14 cellular contexts compared by ENCODE assay signal in the genomic region with DNA sequence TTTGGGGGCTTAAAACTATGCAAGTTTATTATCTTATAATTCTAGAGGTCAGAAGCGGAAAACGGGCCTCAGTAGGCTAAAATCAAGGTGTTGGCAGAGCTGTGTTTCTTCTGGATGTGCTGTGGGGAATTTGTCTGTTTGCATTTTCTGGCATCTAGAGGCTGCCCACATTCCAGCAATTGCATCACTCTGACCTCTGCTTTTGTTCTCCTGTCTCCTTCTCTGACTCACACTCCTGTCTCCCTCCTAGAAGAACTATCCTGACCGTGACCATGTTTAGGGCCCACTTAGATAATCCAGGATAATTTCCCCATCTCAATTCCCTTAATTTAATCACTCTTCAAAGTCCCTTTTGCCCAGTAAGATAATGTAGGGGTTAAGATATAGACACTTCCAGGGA.
A peak's percentile ranks its signal among the peaks of the same experiment; 100 is the strongest.
DNase-seq lines count a peak whose midpoint lies in the region; ATAC-seq, FAIRE-seq and TF ChIP-seq lines count a peak whose summit lies in the region.
"Had no signal": no experiment of that assay in that cellular context is flagged by ENCODE, and none has a peak within 500 bp of the region (broad histone marks: within the 10 kb centered on the region; RNA-seq: fewer than 3 reads in every experiment).

No MANE protein-coding gene starts in this region.

- no peaks in the 10 kb centered on the region for H3K27me3 ChIP-seq in endodermal cell (ENCODE audit: control insufficient read depth, insufficient read depth, low read length, poor library complexity, severe bottlenecking)
- no peaks in the 10 kb centered on the region for H3K27me3 ChIP-seq in keratinocyte (ENCODE audit: control insufficient read depth, extremely low read depth, insufficient read depth, low read length)
- no peaks in the 10 kb centered on the region for H3K27me3 ChIP-seq in Karpas-422 (ENCODE audit: low read length)
- H3K27me3 ChIP-seq: left lung had no signal

- no peak overlapping the region for H3K9ac ChIP-seq in endodermal cell (ENCODE audit: extremely low read depth, low read length, poor library complexity, severe bottlenecking)
- no peak overlapping the region for H3K9ac ChIP-seq in keratinocyte (ENCODE audit: control insufficient read depth, extremely low read depth, insufficient read depth, low read length)
- no peak overlapping the region for H3K9ac ChIP-seq in Karpas-422 (ENCODE audit: low read length)

- H3K9me3 ChIP-seq in endodermal cell (ENCODE audit: control insufficient read depth, low read length) (peaks cover 30% of the 10 kb centered on the region), keratinocyte (ENCODE audit: control insufficient read depth, low read depth, low read length) (peaks cover 8% of the 10 kb centered on the region), Karpas-422 (ENCODE audit: low read length) (peaks cover 11% of the 10 kb centered on the region)

- H3K9me3 Mint-ChIP-seq in endodermal cell: peaks cover 28% of the 10 kb centered on the region

- H3K79me2 ChIP-seq in keratinocyte (ENCODE audit: control insufficient read depth, insufficient read depth, low read length) (no peaks in the 10 kb centered on the region), Karpas-422 (ENCODE audit: low read length) (no peaks in the 10 kb centered on the region)

- H3K4me2 ChIP-seq in keratinocyte (ENCODE audit: control insufficient read depth, extremely low read depth, insufficient read depth, low read depth, low read length) (no peak overlapping the region), Karpas-422 (ENCODE audit: low read depth, low read length, poor library complexity, severe bottlenecking) (no peak overlapping the region)

- no peak overlapping the region for H3K4me3 ChIP-seq in endodermal cell (ENCODE audit: low read length)
- H3K4me3 ChIP-seq in keratinocyte (ENCODE audit: control insufficient read depth in 2 of 3, extremely low read depth in 1 of 3, insufficient read depth in 2 of 3, low read depth in 1 of 3, low read length in 3 of 3): no peak overlapping the region
- H3K4me3 ChIP-seq in Karpas-422 (ENCODE audit: low read length): no peak overlapping the region
- H3K4me3 ChIP-seq: left lung had no signal

- no peaks in the 10 kb centered on the region for H3K9me1 ChIP-seq in keratinocyte (ENCODE audit: control insufficient read depth, extremely low read depth, insufficient read depth, low read length)

- H3K4me1 Mint-ChIP-seq in endodermal cell: no peaks in the 10 kb centered on the region

- H3K27ac Mint-ChIP-seq in endodermal cell: no peak overlapping the region

- no peak overlapping the region for H3K4me3 Mint-ChIP-seq in endodermal cell

- H2AFZ ChIP-seq in keratinocyte (ENCODE audit: control insufficient read depth, low read length) (no peak overlapping the region), Karpas-422 (ENCODE audit: low read length) (no peak overlapping the region)

- H3K27ac ChIP-seq in endodermal cell (ENCODE audit: low read depth, low read length) (peak overlapping the region; percentile 14), keratinocyte (ENCODE audit: control insufficient read depth, insufficient read depth, low read length) (no peak overlapping the region), Karpas-422 (ENCODE audit: low read length) (no peak overlapping the region)
- H3K27ac ChIP-seq: epithelial cell of prostate, left lung had no signal

- no peaks in the 10 kb centered on the region for H3K36me3 ChIP-seq in endodermal cell (ENCODE audit: control insufficient read depth, insufficient read depth, low read length)
- no peaks in the 10 kb centered on the region for H3K36me3 ChIP-seq in keratinocyte (ENCODE audit: control insufficient read depth in 2 of 2, extremely low read depth in 1 of 2, insufficient read depth in 2 of 2, low read length in 2 of 2)
- no peaks in the 10 kb centered on the region for H3K36me3 ChIP-seq in Karpas-422 (ENCODE audit: insufficient read depth, low read length)
- H3K36me3 ChIP-seq: left lung had no signal

- FAIRE-seq in RCC 7860 (lab: Jason Lieb, UNC) (no peak), keratinocyte (lab: Jason Lieb, UNC) (peak; percentile 48)

- dilution Hi-C loops in keratinocyte (cut with MboI; ENCODE audit: extremely low pct_ligation_motif_present, low sequenced_read_pairs): no loop called here

- H3K36me3 Mint-ChIP-seq in endodermal cell (ENCODE audit: low read depth): no peaks in the 10 kb centered on the region

- ATAC-seq in HG02623 (IDR thresholded peaks at IDR 0.05; ENCODE audit: unreplicated experiment): no peak
- ATAC-seq: left lung had no signal

- H3K4me1 ChIP-seq in endodermal cell (ENCODE audit: control insufficient read depth, insufficient read depth, low read length) (no peaks in the 10 kb centered on the region), keratinocyte (ENCODE audit: control insufficient read depth, extremely low read depth, insufficient read depth, low read length) (peaks cover 4% of the 10 kb centered on the region), Karpas-422 (ENCODE audit: low read length) (no peaks in the 10 kb centered on the region)
- H3K4me1 ChIP-seq: left lung had no signal

- no peaks in the 10 kb centered on the region for H3K9me2 ChIP-seq in Karpas-422 (replicated peaks; ENCODE audit: insufficient read depth, low read length)

- no peaks in the 10 kb centered on the region for H3K27me3 Mint-ChIP-seq in endodermal cell (ENCODE audit: insufficient read depth)

- peak; percentile 16 for DNase-seq in GM03348 (ENCODE audit: low spot score)
- peak; percentile 43 for DNase-seq in RCC 7860 (ENCODE audit: low spot score)
- no peak for DNase-seq in endodermal cell
- no peak for DNase-seq in keratinocyte (ENCODE audit: low read depth, low spot score)
- DNase-seq in NCI-H2196 (lab: John Stamatoyannopoulos, UW; ENCODE audit: unreplicated experiment): no peak
- no peak for DNase-seq in Karpas-422
- no peak for DNase-seq in stimulated activated CD4-positive, alpha-beta T cell treated with anti-CD3 and anti-CD28 coated beads, Interleukin-4, amount 100 ng/mL, for 1 hour
- DNase-seq: AML-193, amygdala, DND-41, left lung, MM.1S had no signal

- TF ChIP-seq CTCF in endodermal cell (conservative IDR thresholded peaks at IDR 0.05) (no peak), keratinocyte (optimal IDR thresholded peaks at IDR 0.05 in 1 of 3, IDR thresholded peaks at IDR 0.05 in 1 of 3, conservative IDR thresholded peaks at IDR 0.05 in 1 of 3; ENCODE audit: extremely low read depth in 1 of 3, insufficient read depth in 2 of 3, low read length in 3 of 3) (no peak)

- no peaks in the 10 kb centered on the region for H4K20me1 ChIP-seq in keratinocyte (ENCODE audit: control insufficient read depth, extremely low read depth, insufficient read depth, low read length)
- H4K20me1 ChIP-seq in Karpas-422 (ENCODE audit: insufficient read depth, low read depth, low read length): no peaks in the 10 kb centered on the region

- WGBS in endodermal cell (ENCODE audit: insufficient coverage in 1 of 2, insufficient read length in 1 of 2), 2 experiments: 88% methylated on average over 3 of the region's 3 CpGs; no CpG with 5 or more reads in 1 of the 2 experiments

Comparison
In these comparisons a context has a peak if more than half of its experiments do, and no peak if none do; other contexts are left out.
1. DNase-seq: peak in GM03348 (single experiment) and RCC 7860 (single experiment); none in endodermal cell (single experiment), keratinocyte (single experiment), NCI-H2196 (single experiment), Karpas-422 (single experiment) and stimulated activated CD4-positive, alpha-beta T cell treated with anti-CD3 and anti-CD28 coated beads, Interleukin-4, amount 100 ng/mL, for 1 hour (single experiment).